Comparison of ENCODE assay signal across 8 cellular contexts in the genomic region with DNA sequence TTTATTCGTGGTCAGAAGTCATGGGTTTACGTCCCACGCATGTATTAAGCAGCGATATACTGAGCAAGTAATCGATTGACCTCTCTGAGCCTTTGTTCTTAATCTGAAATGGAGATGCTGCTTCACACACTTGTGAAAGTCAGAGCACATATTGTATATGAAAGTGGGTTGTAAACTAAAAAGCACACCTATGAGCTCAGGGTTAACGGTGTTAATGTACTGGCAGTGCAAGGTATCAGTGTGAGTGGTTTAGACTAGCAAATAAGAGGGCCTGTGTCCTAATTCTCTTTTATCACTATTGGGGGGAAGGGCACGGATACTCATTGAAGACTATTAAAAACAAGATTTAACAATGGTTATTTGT. TPM values are rescaled to one million over a fixed set of nuclear protein-coding genes. Genes with fewer than 3 reads are reported as not detected.
DNase-seq lines count a peak whose midpoint lies in the region; ATAC-seq and TF ChIP-seq lines count a peak whose summit lies in the region.

No MANE protein-coding gene starts in this region.

- peaks cover 40% of the 10 kb centered on the region for H3K79me2 ChIP-seq in ACC112 (ENCODE audit: control insufficient read depth, insufficient read depth, low read length, unreplicated experiment)

- H3K4me3 ChIP-seq in ACC112 (ENCODE audit: low read depth, low read length) (peak overlapping the region; percentile 90), tibial nerve (peak overlapping the region; percentile 50 to 95 (median 68))

- peak overlapping the region; percentile 58 for H2AFZ ChIP-seq in ACC112 (ENCODE audit: low read length, unreplicated experiment)

- 3 to 5% methylated on average over 7 of the region's 7 CpGs for WGBS in tibial nerve, 2 donors

- H3K27ac ChIP-seq in ACC112 (ENCODE audit: low read depth, low read length) (peak overlapping the region; percentile 82), tibial nerve (peak overlapping the region in 3 of 4 donors; percentile 76 to 96 (median 88))

- peak; percentile 28 for ATAC-seq in GM18873 (IDR thresholded peaks at IDR 0.05; ENCODE audit: low FRiP score, unreplicated experiment)
- peak; percentile 8 for ATAC-seq in HG03196 (IDR thresholded peaks at IDR 0.05; ENCODE audit: unreplicated experiment)
- ATAC-seq in activated naive CD8-positive, alpha-beta T cell treated with anti-CD3 and anti-CD28 coated beads, Interleukin-2, amount 10 ng/mL, durations not matched to agents 7 days and 5 days (ENCODE audit: low read depth): peak; percentile 8
- ATAC-seq in left lobe of liver: peak; percentile 4
- ATAC-seq in GM21619 (IDR thresholded peaks at IDR 0.05; ENCODE audit: unreplicated experiment): no peak

- H3K4me1 Mint-ChIP-seq in activated naive CD8-positive, alpha-beta T cell treated with anti-CD3 and anti-CD28 coated beads, Interleukin-2, amount 10 ng/mL, durations not matched to agents 7 days and 5 days: peaks cover 28% of the 10 kb centered on the region

- DNase-seq in activated naive CD8-positive, alpha-beta T cell treated with anti-CD3 and anti-CD28 coated beads, Interleukin-2, amount 10 ng/mL, durations not matched to agents 7 days and 5 days: no peak
- DNase-seq in left lobe of liver (ENCODE audit: low spot score) (no peak), tibial nerve (ENCODE audit: low spot score in 2 of 2) (no peak)
- DNase-seq in stimulated activated CD4-positive, alpha-beta T cell treated with anti-CD3 and anti-CD28 coated beads, Interleukin-4, amount 100 ng/mL, for 24 hours: no peak

- no peak for TF ChIP-seq CTCF in tibial nerve (IDR thresholded peaks at IDR 0.05)

- peaks cover 11% of the 10 kb centered on the region for H3K4me1 ChIP-seq in ACC112 (ENCODE audit: control insufficient read depth, insufficient read depth, low read length, unreplicated experiment)
- H3K4me1 ChIP-seq in tibial nerve: peaks cover 0 to 44% (median 13%) of the 10 kb centered on the region in 4 donors

- no peak for TF ChIP-seq EP300 in tibial nerve (IDR thresholded peaks at IDR 0.05)

- peak overlapping the region; percentile 93 for H3K4me3 Mint-ChIP-seq in activated naive CD8-positive, alpha-beta T cell treated with anti-CD3 and anti-CD28 coated beads, Interleukin-2, amount 10 ng/mL, durations not matched to agents 7 days and 5 days

- H3K27ac Mint-ChIP-seq in activated naive CD8-positive, alpha-beta T cell treated with anti-CD3 and anti-CD28 coated beads, Interleukin-2, amount 10 ng/mL, durations not matched to agents 7 days and 5 days: peak overlapping the region; percentile 93

- H3K27me3 ChIP-seq in ACC112 (ENCODE audit: insufficient read depth, low read length) (no peaks in the 10 kb centered on the region), tibial nerve (no peaks in the 10 kb centered on the region)

- H3K9me3 Mint-ChIP-seq in activated naive CD8-positive, alpha-beta T cell treated with anti-CD3 and anti-CD28 coated beads, Interleukin-2, amount 10 ng/mL, durations not matched to agents 7 days and 5 days: no peaks in the 10 kb centered on the region

- peaks cover 15% of the 10 kb centered on the region for H3K36me3 Mint-ChIP-seq in activated naive CD8-positive, alpha-beta T cell treated with anti-CD3 and anti-CD28 coated beads, Interleukin-2, amount 10 ng/mL, durations not matched to agents 7 days and 5 days

- no peaks in the 10 kb centered on the region for H3K27me3 Mint-ChIP-seq in activated naive CD8-positive, alpha-beta T cell treated with anti-CD3 and anti-CD28 coated beads, Interleukin-2, amount 10 ng/mL, durations not matched to agents 7 days and 5 days

- H3K9me3 ChIP-seq in tibial nerve: no peaks in the 10 kb centered on the region

- POLR2A ChIA-PET in activated naive CD8-positive, alpha-beta T cell treated with anti-CD3 and anti-CD28 coated beads, Interleukin-2, amount 10 ng/mL, durations not matched to agents 7 days and 5 days (lab: Charles Lee): interaction anchor here (0.5 to 1.9 kb wide), 5 partner anchors 21 to 85 kb away, joined by 3 to 10 read pairs (median 4); a partner anchor contains a TSS

- no peak for TF ChIP-seq POLR2A in tibial nerve (IDR thresholded peaks at IDR 0.05)

- H3K36me3 ChIP-seq in ACC112 (ENCODE audit: insufficient read depth, low read length) (peaks cover 4% of the 10 kb centered on the region; the same call in 1 of the 2 replicates), tibial nerve (peaks cover 0 to 18% (median 0%) of the 10 kb centered on the region in 3 donors)

RNA-seq across cellular contexts. Expression of a gene that starts 0.7 kb away (rescaled TPM):
- 10 to 100 TPM; 47.4 to 50.2 TPM for total RNA-seq in activated naive CD8-positive, alpha-beta T cell treated with anti-CD3 and anti-CD28 coated beads, Interleukin-2, amount 10 ng/mL, durations not matched to agents 7 days and 5 days
- total RNA-seq in left lobe of liver (25.4 TPM), tibial nerve (10 to 100 TPM; 19.7 to 27.3 (median 22.8) TPM)

RNA-seq across cellular contexts. Expression of a gene that starts 26.2 kb away (rescaled TPM):
- total RNA-seq in activated naive CD8-positive, alpha-beta T cell treated with anti-CD3 and anti-CD28 coated beads, Interleukin-2, amount 10 ng/mL, durations not matched to agents 7 days and 5 days: 100 to 1,000 TPM; 121 to 127 TPM
- 25.1 TPM for total RNA-seq in left lobe of liver
- total RNA-seq in tibial nerve: 10 to 100 TPM; 20.8 to 31.0 (median 29.4) TPM
